22 cellular contexts compared by ENCODE assay signal in the genomic region with DNA sequence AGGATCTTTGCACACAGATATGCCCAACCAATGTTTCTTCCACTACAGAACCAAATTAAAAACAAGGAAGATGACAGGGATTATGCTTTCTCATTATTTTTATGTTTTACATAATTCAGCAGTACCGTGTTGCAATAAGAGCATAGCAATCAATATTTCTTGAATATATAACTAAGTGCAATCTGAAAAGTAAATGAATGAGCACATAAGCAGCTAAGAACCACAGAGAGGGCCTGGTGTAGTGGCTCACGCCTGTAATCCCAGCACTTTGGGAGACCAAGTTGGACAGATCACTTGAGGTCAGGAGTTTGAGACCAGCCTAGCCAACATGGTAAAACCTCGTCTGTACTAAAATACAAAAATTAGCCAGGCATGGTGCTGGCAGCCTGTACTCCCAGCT.
"Had no signal": no experiment of that assay in that cellular context is flagged by ENCODE, and none has a peak within 500 bp of the region (broad histone marks: within the 10 kb centered on the region; RNA-seq: fewer than 3 reads in every experiment).

No MANE protein-coding gene starts in this region.

- FAIRE-seq: endothelial cell of umbilical vein, frontal cortex, kidney had no signal

- DNase-seq: dermis blood vessel endothelial cell; dorsolateral prefrontal cortex; effector CD4-positive, alpha-beta T cell; effector memory CD4-positive, alpha-beta T cell; foreskin keratinocyte; heart left ventricle; hypothalamus; immature natural killer cell; islet precursor cell; kidney; kidney glomerular epithelial cell; left colon; left lung; left ventricle myocardium superior; lower lobe of right lung; mesenchymal stem cell; mucosa of descending colon; naive B cell; naive thymus-derived CD8-positive, alpha-beta T cell had no signal

- ATAC-seq: foreskin keratinocyte; gastroesophageal sphincter; heart left ventricle; left colon; left lung; left ventricle myocardium superior; lower lobe of right lung; mucosa of descending colon; naive thymus-derived CD8-positive, alpha-beta T cell had no signal
